Comparison of ENCODE assay signal across 18 cellular contexts in the genomic region with DNA sequence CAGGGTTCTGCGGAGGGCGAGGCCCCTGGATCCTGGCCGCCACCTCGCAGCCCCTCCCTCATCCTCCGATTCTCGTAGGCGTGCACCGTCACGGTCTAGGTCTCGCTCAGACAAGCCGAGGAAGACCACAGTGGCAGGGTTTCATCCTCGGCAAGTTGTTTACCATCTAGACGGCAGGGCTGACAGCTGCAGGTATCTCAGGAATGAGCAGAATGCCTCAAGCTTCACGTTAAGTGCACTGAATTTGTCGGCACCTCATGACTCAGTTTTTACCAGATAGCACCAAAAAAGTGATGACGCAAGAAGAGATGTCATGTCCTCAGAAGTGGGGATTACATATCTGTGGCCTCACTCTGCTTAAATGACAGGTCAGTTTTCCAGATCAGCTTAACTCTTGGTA. TPM values are rescaled to one million over a fixed set of nuclear protein-coding genes. Genes with fewer than 3 reads are reported as not detected.
A peak's percentile ranks its signal among the peaks of the same experiment; 100 is the strongest.
DNase-seq lines count a peak whose midpoint lies in the region; ATAC-seq, FAIRE-seq and TF ChIP-seq lines count a peak whose summit lies in the region.
"Had no signal": no experiment of that assay in that cellular context is flagged by ENCODE, and none has a peak within 500 bp of the region (broad histone marks: within the 10 kb centered on the region; RNA-seq: fewer than 3 reads in every experiment).

No MANE protein-coding gene starts in this region.

- H3K27me3 ChIP-seq in K562 (ENCODE audit: control insufficient read depth in 2 of 2, insufficient read depth in 2 of 2, low read length in 2 of 2), result no peaks in the 10 kb centered on the region

- POLR2A ChIA-PET in K562 (lab: Yijun Ruan, JAX), result interaction anchor here (0.8 kb wide), 1 partner anchor 26 kb away, joined by 3 read pairs; no protein-coding TSS in a partner anchor

- no peak for TF ChIP-seq EP300 in K562 (IDR thresholded peaks at IDR 0.05; ENCODE audit: low read length)

- FAIRE-seq in K562 (lab: Jason Lieb, UNC), result no peak
- FAIRE-seq: A204.1, G401.6 had no signal

- no peaks in the 10 kb centered on the region for H3K9me3 ChIP-seq in K562 (replicated peaks; ENCODE audit: control insufficient read depth, insufficient read depth, low read depth, low read length)
- H3K9me3 ChIP-seq: gastroesophageal sphincter had no signal

- 80% methylated on average over 12 of the region's 16 CpGs for WGBS in K562 (ENCODE audit: insufficient coverage, low coverage, missing lambda C conversion rate)

- no peak overlapping the region for H3K4me3 ChIP-seq in K562
- H3K4me3 ChIP-seq: gastroesophageal sphincter had no signal

- TF ChIP-seq POLR2A in K562 (conservative IDR thresholded peaks at IDR 0.05), result no peak

- H3K27ac ChIP-seq in K562 (ENCODE audit: extremely low read depth, low read depth, low read length), result no peak overlapping the region
- H3K27ac ChIP-seq: gastroesophageal sphincter, parathyroid adenoma had no signal

- TF ChIP-seq RAD21 in K562 (CRISPR knock-in tag; conservative IDR thresholded peaks at IDR 0.05 in 1 of 2, IDR thresholded peaks at IDR 0.05 in 1 of 2), result no peak

- BruUV-seq in K562 (replicated peaks; lab: Mats Ljungman, UMichigan), result no TSS peak

- no peaks in the 10 kb centered on the region for H4K20me1 ChIP-seq in K562 (replicated peaks; ENCODE audit: control insufficient read depth, insufficient read depth, low read length)

- intact Hi-C loops in left cardiac atrium (cut with DNase I), result no loop called here
- intact Hi-C loops in Right ventricle myocardium inferior (cut with DNase I), result no loop called here
- intact Hi-C loops in K562 (cut with micrococcal nuclease), result no loop called here
- intact Hi-C loops in left ventricle myocardium superior (cut with micrococcal nuclease), result no loop called here
- intact Hi-C loops in sciatic nerve (cut with DNase I), result no loop called here

- CTCF ChIA-PET in K562 (lab: Yijun Ruan, JAX; ENCODE audit: low intra/inter-chr PET ratio), result no interaction called here

- H3K4me2 ChIP-seq in K562 (ENCODE audit: insufficient read depth, low read length), result no peak overlapping the region

- in situ Hi-C loops in K562 (cut with MboI), result no loop called here

- TF ChIP-seq CTCF in K562 (IDR thresholded peaks at IDR 0.05 in 2 of 3, conservative IDR thresholded peaks at IDR 0.05 in 1 of 3; ENCODE audit: insufficient read depth in 2 of 3, low read depth in 1 of 3, low read length in 3 of 3), result no peak

- DNase-seq in left cardiac atrium (no peak), Right ventricle myocardium inferior (ENCODE audit: missing footprints) (no peak), K562 (ENCODE audit: extremely low read depth in 1 of 4, low spot score in 3 of 4) (peak in 1 of 4 experiments; percentile 12), iPS DF 4.7 (ENCODE audit: extremely low read depth, low spot score) (peak; percentile 14), amygdala (lab: John Stamatoyannopoulos, UW) (no peak), left ventricle myocardium superior (no peak), activated T-cell treated with anti-CD3 and anti-CD28 coated beads for 4 hours (no peak), sciatic nerve (ENCODE audit: low spot score) (no peak)
- DNase-seq: activated CD4-positive, CD25-positive, alpha-beta regulatory T cell treated with anti-CD3 and anti-CD28 coated beads, Interleukin-2, amount 50 U/mL, for 72 hours; activated naive CD4-positive, alpha-beta T cell; CD8-positive, alpha-beta T cell; kidney glomerular epithelial cell; NCI-H187; T-helper 17 cell had no signal

- no peak overlapping the region for H2AFZ ChIP-seq in K562 (ENCODE audit: low read depth, low read length)
- H2AFZ ChIP-seq: parathyroid adenoma had no signal

- peaks cover 77% of the 10 kb centered on the region for H3K36me3 ChIP-seq in K562 (ENCODE audit: control insufficient read depth, insufficient read depth, low read length)
- H3K36me3 ChIP-seq: gastroesophageal sphincter had no signal

- no peaks in the 10 kb centered on the region for H3K4me1 ChIP-seq in K562 (replicated peaks in 1 of 2; ENCODE audit: control insufficient read depth in 2 of 2, insufficient read depth in 2 of 2, low read length in 2 of 2)
- H3K4me1 ChIP-seq: gastroesophageal sphincter, parathyroid adenoma had no signal

- H3K9ac ChIP-seq in K562 (ENCODE audit: insufficient read depth in 1 of 2, low read depth in 2 of 2, low read length in 2 of 2), result no peak overlapping the region
- H3K9ac ChIP-seq: parathyroid adenoma had no signal

- H3K79me2 ChIP-seq in K562 (ENCODE audit: control insufficient read depth, insufficient read depth, low read length), result no peaks in the 10 kb centered on the region
- H3K79me2 ChIP-seq: parathyroid adenoma had no signal

- peak; percentile 57 to 86 for ATAC-seq in left cardiac atrium
- no peak for ATAC-seq in Right ventricle myocardium inferior
- ATAC-seq in K562, result peak; percentile 45
- ATAC-seq in left ventricle myocardium superior, result no peak
- ATAC-seq in sciatic nerve, result no peak
- ATAC-seq: CD8-positive, alpha-beta T cell; gastroesophageal sphincter; T-helper 17 cell had no signal

- H3K9me1 ChIP-seq in K562 (ENCODE audit: control insufficient read depth, insufficient read depth, low read length), result no peaks in the 10 kb centered on the region

TF ChIP-seq in K562, 482 proteins besides CTCF, POLR2A, EP300 and RAD21 (continues in another document):
- TF ChIP-seq, protein P1, sequence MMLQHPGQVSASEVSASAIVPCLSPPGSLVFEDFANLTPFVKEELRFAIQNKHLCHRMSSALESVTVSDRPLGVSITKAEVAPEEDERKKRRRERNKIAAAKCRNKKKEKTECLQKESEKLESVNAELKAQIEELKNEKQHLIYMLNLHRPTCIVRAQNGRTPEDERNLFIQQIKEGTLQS (IDR thresholded peaks at IDR 0.05), result peak; percentile 92
- TF ChIP-seq, protein P1 (CRISPR knock-in tag; conservative IDR thresholded peaks at IDR 0.05), result no peak
- no peak for TF ChIP-seq ZNF347 (CRISPR knock-in tag; IDR thresholded peaks at IDR 0.05; ENCODE audit: low read depth)
- no peak for TF ChIP-seq GABPB1 (CRISPR knock-in tag; IDR thresholded peaks at IDR 0.05)
- no peak for TF ChIP-seq NFE2L1 (tag; IDR thresholded peaks at IDR 0.05; ENCODE audit: borderline replicate concordance, low read depth)
- no peak for TF ChIP-seq PBX2 (CRISPR knock-in tag; IDR thresholded peaks at IDR 0.05; ENCODE audit: low read depth)
- 0 out of 2 replicates have a peak, but pooled peaks have one; percentile 9 for TF ChIP-seq PBX2 (tag; conservative IDR thresholded peaks at IDR 0.05; ENCODE audit: low read depth)
- TF ChIP-seq FOXO4 (CRISPR knock-in tag; IDR thresholded peaks at IDR 0.05), result no peak
- TF ChIP-seq NCOA1 (IDR thresholded peaks at IDR 0.05; ENCODE audit: low read depth), result no peak

RNA-seq across cellular contexts. Expression of gene WT1, which starts 35.1 kb away (rescaled TPM):
- total RNA-seq in left cardiac atrium, result 1 to 10 TPM; 4.2 to 4.5 TPM
- total RNA-seq in Right ventricle myocardium inferior, result 3.1 TPM
- total RNA-seq in K562 (2011; cell fraction: chromatin; rRNA removed; ENCODE audit: low replicate concordance), result 41.5 and 41.9 TPM in 2 replicates
- total RNA-seq in K562 (2011; cell fraction: nucleolus; rRNA removed), result 28.6 and 32.5 TPM in 2 replicates
- 31.4 and 35.9 TPM in 2 replicates for total RNA-seq in K562 (2011; cell fraction: nucleoplasm; rRNA removed)
- 21.3 and 24.3 TPM in 2 replicates for total RNA-seq in K562 (2014; rRNA removed)
- 18.3 and 19.7 TPM in 2 replicates for total RNA-seq in K562 (2014; rRNA removed; fragmentation: Illumina TruSeq; extraction: Trizol)
- total RNA-seq in K562 (2015; rRNA removed; fragmentation: Illumina TruSeq; extraction: Trizol), result 19.4 and 20.2 TPM in 2 replicates
- 27.1 and 29.3 TPM in 2 replicates for total RNA-seq in K562 (2021)
- 19.0 and 24.9 TPM in 2 replicates for polyA plus RNA-seq in K562 (2011; rRNA removed)
- polyA plus RNA-seq in K562 (2011; cell fraction: cytosol; rRNA removed), result 20.1 and 41.9 TPM in 2 replicates
- polyA plus RNA-seq in K562 (2011; cell fraction: nucleus; rRNA removed), result 31.6 and 45.8 TPM in 2 replicates
- 30.5 and 31.1 TPM in 2 replicates for polyA plus RNA-seq in K562 (2012)
- polyA plus RNA-seq in K562 (2014; fragmentation: Illumina TruSeq; extraction: Trizol), result 32.8 and 33.8 TPM in 2 replicates
- 1 to 10 TPM; 7.1 to 7.7 TPM for polyA plus RNA-seq in K562 (2014; fragmentation: Nextera tagmentation; extraction: Ambion mirVana)
- 19.9 and 20.0 TPM in 2 replicates for polyA plus RNA-seq in K562 (2014; rRNA removed)
- 24.1 and 25.5 TPM in 2 replicates for polyA minus RNA-seq in K562 (2011; rRNA and poly(A)+ RNA removed)
- 34.2 and 39.8 TPM in 2 replicates for polyA minus RNA-seq in K562 (2011; cell fraction: cytosol; rRNA and poly(A)+ RNA removed)
- 21.9 and 22.5 TPM in 2 replicates for polyA minus RNA-seq in K562 (2011; cell fraction: nucleus; rRNA and poly(A)+ RNA removed)
- 2.6 TPM for total RNA-seq in left ventricle myocardium superior
- 0.98 TPM for total RNA-seq in sciatic nerve
- total RNA-seq: CD8-positive, alpha-beta T cell; T-helper 17 cell had no signal

Comparison
In these comparisons a context has a peak if more than half of its experiments do, and no peak if none do; other contexts are left out.
1. ATAC-seq: peak in left cardiac atrium (2 of 2) and K562 (single experiment); none in Right ventricle myocardium inferior (single experiment), left ventricle myocardium superior (single experiment) and sciatic nerve (single experiment).